ENCODE assay signal across 2 cellular contexts in genomic region chr1:1332031-1332755, GRCh38.
TF ChIP-seq lines count a peak whose summit lies in the region.

No MANE protein-coding gene starts in this region.

TF ChIP-seq in IMR-90, 13 proteins besides CTCF, POLR2A, EP300 and RAD21:
- TF ChIP-seq USF2 (IDR thresholded peaks at IDR 0.05; ENCODE audit: low read depth, low read length) (no peak), CEBPB (IDR thresholded peaks at IDR 0.05; ENCODE audit: low read depth, low read length) (no peak), CHD1 (IDR thresholded peaks at IDR 0.05; ENCODE audit: low read depth, low read length) (no peak), ELK1 (IDR thresholded peaks at IDR 0.05; ENCODE audit: borderline replicate concordance, low read depth, low read length) (no peak), MAZ (IDR thresholded peaks at IDR 0.05; ENCODE audit: borderline replicate concordance, low read depth, low read length) (no peak), BHLHE40 (IDR thresholded peaks at IDR 0.05; ENCODE audit: low read depth, low read length) (no peak), RCOR1 (IDR thresholded peaks at IDR 0.05; ENCODE audit: insufficient replicate concordance, low read length) (no peak), FOS (IDR thresholded peaks at IDR 0.05; ENCODE audit: low read depth, low read length) (no peak), NFE2L2 (IDR thresholded peaks at IDR 0.05; ENCODE audit: low read depth, low read length) (no peak), MXI1 (IDR thresholded peaks at IDR 0.05; ENCODE audit: borderline replicate concordance, low read depth, low read length) (no peak)

TF ChIP-seq in K562, 482 proteins besides CTCF, POLR2A, EP300 and RAD21:
- TF ChIP-seq SIRT6 (IDR thresholded peaks at IDR 0.05; ENCODE audit: low read depth, low read length): peak; percentile 21
- no peak for TF ChIP-seq NR2C1 (IDR thresholded peaks at IDR 0.05)
- 0 out of 2 replicates have a peak, but pooled peaks have one; percentile 16 for TF ChIP-seq NR2C1 (tag; IDR thresholded peaks at IDR 0.05)
- TF ChIP-seq POLR2AphosphoS5 (IDR thresholded peaks at IDR 0.05; ENCODE audit: control insufficient read depth, insufficient read depth, low read depth, low read length): 0 out of 2 replicates have a peak, but pooled peaks have one; percentile 11
- TF ChIP-seq BACH1 (tag; IDR thresholded peaks at IDR 0.05): no peak
- TF ChIP-seq FUS (optimal IDR thresholded peaks at IDR 0.05; ENCODE audit: low read depth, low read length): peak; percentile 36
- peak; percentile 69 for TF ChIP-seq POLR2G (IDR thresholded peaks at IDR 0.05; ENCODE audit: low read depth, low read length)
- TF ChIP-seq, protein P1, sequence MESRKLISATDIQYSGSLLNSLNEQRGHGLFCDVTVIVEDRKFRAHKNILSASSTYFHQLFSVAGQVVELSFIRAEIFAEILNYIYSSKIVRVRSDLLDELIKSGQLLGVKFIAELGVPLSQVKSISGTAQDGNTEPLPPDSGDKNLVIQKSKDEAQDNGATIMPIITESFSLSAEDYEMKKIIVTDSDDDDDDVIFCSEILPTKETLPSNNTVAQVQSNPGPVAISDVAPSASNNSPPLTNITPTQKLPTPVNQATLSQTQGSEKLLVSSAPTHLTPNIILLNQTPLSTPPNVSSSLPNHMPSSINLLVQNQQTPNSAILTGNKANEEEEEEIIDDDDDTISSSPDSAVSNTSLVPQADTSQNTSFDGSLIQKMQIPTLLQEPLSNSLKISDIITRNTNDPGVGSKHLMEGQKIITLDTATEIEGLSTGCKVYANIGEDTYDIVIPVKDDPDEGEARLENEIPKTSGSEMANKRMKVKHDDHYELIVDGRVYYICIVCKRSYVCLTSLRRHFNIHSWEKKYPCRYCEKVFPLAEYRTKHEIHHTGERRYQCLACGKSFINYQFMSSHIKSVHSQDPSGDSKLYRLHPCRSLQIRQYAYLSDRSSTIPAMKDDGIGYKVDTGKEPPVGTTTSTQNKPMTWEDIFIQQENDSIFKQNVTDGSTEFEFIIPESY (CRISPR knock-in tag; IDR thresholded peaks at IDR 0.05): peak; percentile 92
- no peak for TF ChIP-seq SFPQ (IDR thresholded peaks at IDR 0.05; ENCODE audit: low read depth, low read length)
- TF ChIP-seq, protein P2, sequence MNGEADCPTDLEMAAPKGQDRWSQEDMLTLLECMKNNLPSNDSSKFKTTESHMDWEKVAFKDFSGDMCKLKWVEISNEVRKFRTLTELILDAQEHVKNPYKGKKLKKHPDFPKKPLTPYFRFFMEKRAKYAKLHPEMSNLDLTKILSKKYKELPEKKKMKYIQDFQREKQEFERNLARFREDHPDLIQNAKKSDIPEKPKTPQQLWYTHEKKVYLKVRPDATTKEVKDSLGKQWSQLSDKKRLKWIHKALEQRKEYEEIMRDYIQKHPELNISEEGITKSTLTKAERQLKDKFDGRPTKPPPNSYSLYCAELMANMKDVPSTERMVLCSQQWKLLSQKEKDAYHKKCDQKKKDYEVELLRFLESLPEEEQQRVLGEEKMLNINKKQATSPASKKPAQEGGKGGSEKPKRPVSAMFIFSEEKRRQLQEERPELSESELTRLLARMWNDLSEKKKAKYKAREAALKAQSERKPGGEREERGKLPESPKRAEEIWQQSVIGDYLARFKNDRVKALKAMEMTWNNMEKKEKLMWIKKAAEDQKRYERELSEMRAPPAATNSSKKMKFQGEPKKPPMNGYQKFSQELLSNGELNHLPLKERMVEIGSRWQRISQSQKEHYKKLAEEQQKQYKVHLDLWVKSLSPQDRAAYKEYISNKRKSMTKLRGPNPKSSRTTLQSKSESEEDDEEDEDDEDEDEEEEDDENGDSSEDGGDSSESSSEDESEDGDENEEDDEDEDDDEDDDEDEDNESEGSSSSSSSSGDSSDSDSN (IDR thresholded peaks at IDR 0.05; ENCODE audit: borderline replicate concordance in 1 of 2, low read depth in 2 of 2, low read length in 2 of 2): no peak
- TF ChIP-seq, protein P3, sequence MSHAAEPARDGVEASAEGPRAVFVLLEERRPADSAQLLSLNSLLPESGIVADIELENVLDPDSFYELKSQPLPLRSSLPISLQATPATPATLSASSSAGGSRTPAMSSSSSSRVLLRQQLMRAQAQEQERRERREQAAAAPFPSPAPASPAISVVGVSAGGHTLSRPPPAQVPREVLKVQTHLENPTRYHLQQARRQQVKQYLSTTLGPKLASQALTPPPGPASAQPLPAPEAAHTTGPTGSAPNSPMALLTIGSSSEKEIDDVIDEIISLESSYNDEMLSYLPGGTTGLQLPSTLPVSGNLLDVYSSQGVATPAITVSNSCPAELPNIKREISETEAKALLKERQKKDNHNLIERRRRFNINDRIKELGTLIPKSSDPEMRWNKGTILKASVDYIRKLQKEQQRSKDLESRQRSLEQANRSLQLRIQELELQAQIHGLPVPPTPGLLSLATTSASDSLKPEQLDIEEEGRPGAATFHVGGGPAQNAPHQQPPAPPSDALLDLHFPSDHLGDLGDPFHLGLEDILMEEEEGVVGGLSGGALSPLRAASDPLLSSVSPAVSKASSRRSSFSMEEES (CRISPR knock-in tag; IDR thresholded peaks at IDR 0.05): no peak
- no peak for TF ChIP-seq DMBX1 (CRISPR knock-in tag; IDR thresholded peaks at IDR 0.05; ENCODE audit: borderline replicate concordance)
- no peak for TF ChIP-seq CGGBP1 (CRISPR knock-in tag; IDR thresholded peaks at IDR 0.05)
- 0 out of 2 replicates have a peak, but pooled peaks have one; percentile 71 for TF ChIP-seq POLR2AphosphoS2 (IDR thresholded peaks at IDR 0.05; ENCODE audit: low read length)
- peak; percentile 37; the same call in 1 of the 2 replicates for TF ChIP-seq SUPT5H (IDR thresholded peaks at IDR 0.05)
- TF ChIP-seq, protein P4, sequence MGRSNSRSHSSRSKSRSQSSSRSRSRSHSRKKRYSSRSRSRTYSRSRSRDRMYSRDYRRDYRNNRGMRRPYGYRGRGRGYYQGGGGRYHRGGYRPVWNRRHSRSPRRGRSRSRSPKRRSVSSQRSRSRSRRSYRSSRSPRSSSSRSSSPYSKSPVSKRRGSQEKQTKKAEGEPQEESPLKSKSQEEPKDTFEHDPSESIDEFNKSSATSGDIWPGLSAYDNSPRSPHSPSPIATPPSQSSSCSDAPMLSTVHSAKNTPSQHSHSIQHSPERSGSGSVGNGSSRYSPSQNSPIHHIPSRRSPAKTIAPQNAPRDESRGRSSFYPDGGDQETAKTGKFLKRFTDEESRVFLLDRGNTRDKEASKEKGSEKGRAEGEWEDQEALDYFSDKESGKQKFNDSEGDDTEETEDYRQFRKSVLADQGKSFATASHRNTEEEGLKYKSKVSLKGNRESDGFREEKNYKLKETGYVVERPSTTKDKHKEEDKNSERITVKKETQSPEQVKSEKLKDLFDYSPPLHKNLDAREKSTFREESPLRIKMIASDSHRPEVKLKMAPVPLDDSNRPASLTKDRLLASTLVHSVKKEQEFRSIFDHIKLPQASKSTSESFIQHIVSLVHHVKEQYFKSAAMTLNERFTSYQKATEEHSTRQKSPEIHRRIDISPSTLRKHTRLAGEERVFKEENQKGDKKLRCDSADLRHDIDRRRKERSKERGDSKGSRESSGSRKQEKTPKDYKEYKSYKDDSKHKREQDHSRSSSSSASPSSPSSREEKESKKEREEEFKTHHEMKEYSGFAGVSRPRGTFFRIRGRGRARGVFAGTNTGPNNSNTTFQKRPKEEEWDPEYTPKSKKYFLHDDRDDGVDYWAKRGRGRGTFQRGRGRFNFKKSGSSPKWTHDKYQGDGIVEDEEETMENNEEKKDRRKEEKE (IDR thresholded peaks at IDR 0.05; ENCODE audit: borderline replicate concordance in 1 of 2, control insufficient read depth in 1 of 2, low read depth in 2 of 2, low read length in 1 of 2): no peak
- TF ChIP-seq HMGN3 (IDR thresholded peaks at IDR 0.05; ENCODE audit: borderline replicate concordance, extremely low read depth, insufficient read length, low read depth, low read length): peak; percentile 37
- TF ChIP-seq ZNF695 (CRISPR knock-in tag; IDR thresholded peaks at IDR 0.05): no peak
- no peak for TF ChIP-seq SNIP1 (IDR thresholded peaks at IDR 0.05; ENCODE audit: low read depth)
- no peak for TF ChIP-seq SMARCA4 (IDR thresholded peaks at IDR 0.05)
- TF ChIP-seq MYNN (IDR thresholded peaks at IDR 0.05): 0 out of 2 replicates have a peak, but pooled peaks have one; percentile 12
- no peak for TF ChIP-seq MYNN (CRISPR knock-in tag; IDR thresholded peaks at IDR 0.05)
- no peak for TF ChIP-seq ZNF586 (CRISPR knock-in tag; conservative IDR thresholded peaks at IDR 0.05)
